Comparison of ENCODE assay signal across 8 cellular contexts in the genomic region with DNA sequence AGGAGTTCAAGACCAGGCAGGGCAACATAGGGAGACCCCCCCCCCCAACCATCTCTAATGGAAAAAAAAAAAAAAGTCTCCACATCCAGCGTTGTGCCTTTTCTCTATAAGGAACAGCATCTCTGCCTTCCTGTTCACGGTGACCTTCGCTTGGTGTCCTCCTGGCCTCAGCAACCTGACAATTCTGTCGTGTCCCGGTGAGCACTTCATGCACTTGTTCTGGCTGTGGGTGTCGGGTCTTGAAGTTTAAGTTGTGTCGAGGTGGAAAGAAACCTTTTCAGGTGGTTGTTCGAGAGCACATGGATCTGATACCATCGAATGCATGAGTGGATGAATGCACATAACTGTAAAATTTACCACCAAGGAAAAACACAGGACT. TPM values are rescaled to one million over a fixed set of nuclear protein-coding genes. Genes with fewer than 3 reads are reported as not detected.
DNase-seq lines count a peak whose midpoint lies in the region; ATAC-seq and TF ChIP-seq lines count a peak whose summit lies in the region.

No MANE protein-coding gene starts in this region.

- TF ChIP-seq EP300 in tibial nerve (IDR thresholded peaks at IDR 0.05) = no peak

- H3K9me3 ChIP-seq in adrenal gland (replicated peaks in 1 of 3) (peaks cover 0 to 32% (median 0%) of the 10 kb centered on the region in 3 donors), right lobe of liver (peaks cover 0 to 40% (median 9%) of the 10 kb centered on the region in 4 donors), tibial nerve (peaks cover 0 to 50% (median 16%) of the 10 kb centered on the region in 4 donors)

- no peak for ATAC-seq in activated T-cell treated with anti-CD3 and anti-CD28 coated beads, Interleukin-2, amount 50 U/mL, for 4 hours
- no peak for ATAC-seq in right lobe of liver
- ATAC-seq in HG02973 (IDR thresholded peaks at IDR 0.05; ENCODE audit: unreplicated experiment) = no peak

- peaks cover 23% of the 10 kb centered on the region for H3K4me1 Mint-ChIP-seq in activated T-cell treated with anti-CD3 and anti-CD28 coated beads, Interleukin-2, amount 50 U/mL, for 4 hours (ENCODE audit: low read depth)

- peaks cover 32% of the 10 kb centered on the region for H3K9me3 Mint-ChIP-seq in activated T-cell treated with anti-CD3 and anti-CD28 coated beads, Interleukin-2, amount 50 U/mL, for 4 hours

- H3K27ac ChIP-seq in adrenal gland = peak overlapping the region in 4 of 5 donors; percentile 69 to 93 (median 87)
- peak overlapping the region in 2 of 3 donors; percentile 52 to 69 for H3K27ac ChIP-seq in right lobe of liver
- peak overlapping the region; percentile 67 to 94 (median 92) for H3K27ac ChIP-seq in tibial nerve

- WGBS in adrenal gland, 4 donors = 44 to 59% (median 55%) methylated on average over 9 of the region's 9 CpGs
- 46% methylated on average over 9 of the region's 9 CpGs for WGBS in right lobe of liver (ENCODE audit: insufficient coverage, low coverage, low lambda C conversion rate, missing lambda C conversion rate)
- 52 to 60% methylated on average over 9 of the region's 9 CpGs for WGBS in tibial nerve, 2 donors

- DNase-seq in activated T-cell treated with anti-CD3 and anti-CD28 coated beads, Interleukin-2, amount 50 U/mL, for 4 hours = no peak
- no peak for DNase-seq in activated T-cell treated with anti-CD3 and anti-CD28 coated beads, Interleukin-2, amount 50 U/mL, for 1 hour
- DNase-seq in adrenal gland (no peak), right lobe of liver (no peak), tibial nerve (ENCODE audit: low spot score in 2 of 2) (no peak), NCI-H524 treated with DMSO at 0.1 percent for 48 hours (lab: John Stamatoyannopoulos, UW) (no peak), NCI-H2196 treated with DMSO at 0.1 percent for 48 hours (lab: John Stamatoyannopoulos, UW; ENCODE audit: unreplicated experiment) (no peak)

- peaks cover 0 to 5% of the 10 kb centered on the region in 2 donors for H3K4me1 ChIP-seq in adrenal gland (replicated peaks in 1 of 2)
- no peaks in the 10 kb centered on the region for H3K4me1 ChIP-seq in right lobe of liver
- H3K4me1 ChIP-seq in tibial nerve = peaks cover 0 to 17% (median 3%) of the 10 kb centered on the region in 4 donors

- no peaks in the 10 kb centered on the region for H3K27me3 Mint-ChIP-seq in activated T-cell treated with anti-CD3 and anti-CD28 coated beads, Interleukin-2, amount 50 U/mL, for 4 hours (ENCODE audit: low read depth)

- H3K36me3 ChIP-seq in adrenal gland (replicated peaks in 1 of 2) (no peaks in the 10 kb centered on the region), right lobe of liver (peaks cover 0 to 2% (median 0%) of the 10 kb centered on the region in 4 donors), tibial nerve (peaks cover 0 to 49% (median 8%) of the 10 kb centered on the region in 3 donors)

- TF ChIP-seq POLR2A in adrenal gland (IDR thresholded peaks at IDR 0.05) = no peak
- TF ChIP-seq POLR2A in right lobe of liver (IDR thresholded peaks at IDR 0.05) = no peak
- TF ChIP-seq POLR2A in tibial nerve (IDR thresholded peaks at IDR 0.05) = no peak

- H3K27me3 ChIP-seq in adrenal gland (no peaks in the 10 kb centered on the region), right lobe of liver (no peaks in the 10 kb centered on the region), tibial nerve (no peaks in the 10 kb centered on the region)

- peaks cover 27% of the 10 kb centered on the region for H3K36me3 Mint-ChIP-seq in activated T-cell treated with anti-CD3 and anti-CD28 coated beads, Interleukin-2, amount 50 U/mL, for 4 hours (ENCODE audit: insufficient read depth)

- H3K4me3 ChIP-seq in adrenal gland (peak overlapping the region; percentile 18 to 73 (median 64)), right lobe of liver (peak overlapping the region; percentile 64 to 83 (median 82)), tibial nerve (peak overlapping the region; percentile 39 to 90 (median 78))

- TF ChIP-seq CTCF in adrenal gland (IDR thresholded peaks at IDR 0.05) (no peak), right lobe of liver (IDR thresholded peaks at IDR 0.05) (no peak), tibial nerve (IDR thresholded peaks at IDR 0.05) (no peak)

- intact Hi-C loops in adrenal gland (cut with DNase I) (no loop called here), right lobe of liver (cut with DNase I) (no loop called here)

- H3K4me3 Mint-ChIP-seq in activated T-cell treated with anti-CD3 and anti-CD28 coated beads, Interleukin-2, amount 50 U/mL, for 4 hours = peak overlapping the region; percentile 83

RNA-seq across cellular contexts. Expression of gene ZNF559, which starts 0.6 kb away (rescaled TPM):
- total RNA-seq in activated T-cell treated with anti-CD3 and anti-CD28 coated beads, Interleukin-2, amount 50 U/mL, for 4 hours = 10 to 100 TPM in 1 of 3 donors, 1 to 10 TPM in 2; 6.6 to 11.0 (median 8.2) TPM
- total RNA-seq in adrenal gland (10 to 100 TPM in 7 of 8 donors, 1 to 10 TPM in 1; 6.5 to 28.5 (median 20.6) TPM), right lobe of liver (1 to 10 TPM; 1.7 to 7.8 (median 4.0) TPM), tibial nerve (10 to 100 TPM; 12.9 to 45.2 (median 20.2) TPM)
- 10 to 100 TPM; 18.4 to 69.4 (median 26.1) TPM for polyA plus RNA-seq in adrenal gland

RNA-seq across cellular contexts. Expression of gene ZNF699, which starts 14.9 kb away (rescaled TPM):
- 1 to 10 TPM; 3.5 to 5.6 (median 3.8) TPM for total RNA-seq in activated T-cell treated with anti-CD3 and anti-CD28 coated beads, Interleukin-2, amount 50 U/mL, for 4 hours
- total RNA-seq in adrenal gland = 10 to 100 TPM in 1 of 8 donors, 1 to 10 TPM in 7; 2.4 to 10.4 (median 6.6) TPM
- 1 to 10 TPM in 2 of 3 donors, under 1 TPM in 1; 0.97 to 4.4 (median 1.1) TPM for polyA plus RNA-seq in adrenal gland
- total RNA-seq in right lobe of liver = 1 to 10 TPM in 5 of 6 experiments, under 1 TPM in 1; 0.48 to 7.8 (median 2.3) TPM
- total RNA-seq in tibial nerve = 10 to 100 TPM; 15.0 to 26.7 (median 22.6) TPM

RNA-seq across cellular contexts. Expression of gene ZNF177, which starts 38.2 kb away (rescaled TPM):
- under 1 TPM in 2 of 3 donors, not detected in 1; 0.27 to 0.37 TPM for total RNA-seq in activated T-cell treated with anti-CD3 and anti-CD28 coated beads, Interleukin-2, amount 50 U/mL, for 4 hours
- total RNA-seq in adrenal gland (10 to 100 TPM in 1 of 8 donors, 1 to 10 TPM in 7; 1.7 to 35.8 (median 3.0) TPM), right lobe of liver (under 1 TPM in 5 of 6 experiments, not detected in 1; 0.18 to 0.66 (median 0.61) TPM), tibial nerve (10 to 100 TPM in 1 of 4 donors, 1 to 10 TPM in 3; 1.4 to 12.9 (median 6.3) TPM)
- polyA plus RNA-seq in adrenal gland = 1 to 10 TPM; 6.1 to 7.6 (median 7.1) TPM
